In genomic region chr1:248402748-248403147, GRCh38 we compare ENCODE assay signal across 9 cellular contexts. TPM values are rescaled to one million over a fixed set of nuclear protein-coding genes. Genes with fewer than 3 reads are reported as not detected.
"Had no signal": no experiment of that assay in that cellular context is flagged by ENCODE, and none has a peak within 500 bp of the region (broad histone marks: within the 10 kb centered on the region; RNA-seq: fewer than 3 reads in every experiment).

OR2T1 (plus strand) TSS chr1:248403048; CDS start chr1:248406148, 3,100 bp downstream.

- ATAC-seq: HepG2, K562 had no signal

- H3K4me1 Mint-ChIP-seq: IgD-negative memory B cell had no signal

- H3K4me3 Mint-ChIP-seq: IgD-negative memory B cell had no signal

- H3K4me3 ChIP-seq: K562 had no signal

- H3K36me3 Mint-ChIP-seq: IgD-negative memory B cell had no signal

- H3K27ac ChIP-seq: HL-60 had no signal

- DNase-seq: IMR-90, KBM-7, KG1 had no signal

- H3K27me3 Mint-ChIP-seq: IgD-negative memory B cell had no signal

RNA-seq across cellular contexts. Expression of gene OR2T1, which starts in this region (rescaled TPM):
- total RNA-seq: HepG2, HT-29, HT1080, IMR-90, K562 had no signal
- polyA plus RNA-seq: HepG2, IgD-negative memory B cell, IMR-90, K562 had no signal
